10 cellular contexts compared by ENCODE assay signal in the genomic region with DNA sequence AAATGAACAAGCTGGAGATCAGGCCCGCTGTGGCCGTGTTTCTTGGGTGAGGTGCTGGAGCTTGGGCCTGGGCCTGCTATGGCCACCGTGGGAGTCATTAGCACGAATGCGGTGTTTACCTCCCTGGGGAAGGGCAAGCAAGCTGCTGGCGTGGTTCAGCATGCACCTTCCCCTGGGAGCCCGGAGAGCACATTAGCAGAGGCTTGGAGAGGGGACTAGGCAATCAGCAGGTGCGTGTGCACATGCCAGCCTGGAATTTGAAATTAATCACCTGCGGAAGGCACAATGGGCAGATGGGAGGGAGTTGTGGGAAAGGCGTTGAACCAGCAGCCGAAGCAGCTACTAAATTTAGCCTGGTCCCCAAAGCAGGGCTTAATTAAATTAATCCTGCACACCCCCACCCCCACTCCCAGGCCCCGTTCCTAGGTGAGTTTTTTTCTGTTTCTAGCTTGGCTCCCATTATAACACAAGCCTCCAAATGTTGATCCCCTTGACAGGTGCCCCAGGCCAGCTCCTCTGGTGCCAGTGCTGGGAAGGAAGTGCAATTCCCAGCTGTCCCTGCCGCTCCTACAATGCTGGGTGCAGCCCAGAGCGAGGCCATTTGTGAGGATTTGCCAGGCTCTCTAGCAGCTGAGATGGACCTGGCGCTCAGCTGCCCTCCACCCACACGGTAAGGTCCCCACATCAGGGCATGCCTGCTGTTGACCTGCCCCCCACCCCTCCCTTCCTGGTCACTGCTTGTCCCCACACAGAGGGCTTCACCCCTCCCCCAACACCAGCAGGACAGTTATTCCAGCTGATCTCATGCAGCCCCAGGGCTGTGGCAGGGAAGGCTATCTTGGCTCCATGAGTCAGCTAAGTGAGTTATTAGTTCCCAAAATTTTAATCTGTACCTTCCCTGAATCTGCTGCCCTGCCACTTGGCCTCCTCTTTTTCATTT.
DNase-seq lines count a peak whose midpoint lies in the region; ATAC-seq and TF ChIP-seq lines count a peak whose summit lies in the region.
"Had no signal": no experiment of that assay in that cellular context is flagged by ENCODE, and none has a peak within 500 bp of the region (broad histone marks: within the 10 kb centered on the region; RNA-seq: fewer than 3 reads in every experiment).

No MANE protein-coding gene starts in this region.

- TF ChIP-seq POLR2A in esophagus squamous epithelium (IDR thresholded peaks at IDR 0.05) = no peak

- no peaks in the 10 kb centered on the region for H3K4me1 Mint-ChIP-seq in stimulated activated naive CD8-positive, alpha-beta T cell treated with anti-CD3 and anti-CD28 coated beads, Interleukin-15, amount 100 ng/mL, for 72 hours
- H3K4me1 Mint-ChIP-seq in activated T-helper 1 cell treated with anti-CD3 and anti-CD28 coated beads, Interleukin-12 subunit alpha, Interleukin-12 subunit beta, Interleukin-2, Interleukin-4 antibody, amounts not matched to agents 30 ng/mL and 10 ng/mL and 1 ng/mL, durations not matched to agents 14 hours and 24 hours and 36 hours (ENCODE audit: low read depth) = peaks cover 1% of the 10 kb centered on the region

- DNase-seq in stimulated activated naive CD8-positive, alpha-beta T cell treated with anti-CD3 and anti-CD28 coated beads, Interleukin-15, amount 100 ng/mL, for 72 hours = no peak
- DNase-seq in stimulated activated naive CD8-positive, alpha-beta T cell treated with anti-CD3 and anti-CD28 coated beads, Interleukin-15, Interleukin-2, amounts not matched to agents 100 U/mL and 50 U/mL, for 24 hours = no peak
- DNase-seq in NCI-H524 treated with DMSO at 0.1 percent for 48 hours (lab: John Stamatoyannopoulos, UW) = peak; percentile 83
- DNase-seq in esophagus squamous epithelium (lab: John Stamatoyannopoulos, UW) = no peak
- no peak for DNase-seq in activated T-helper 1 cell treated with anti-CD3 and anti-CD28 coated beads, Interleukin-12 subunit alpha, Interleukin-12 subunit beta, Interleukin-2, Interleukin-4 antibody, amounts not matched to agents 30 ng/mL and 10 ng/mL and 1 ng/mL, durations not matched to agents 14 hours and 24 hours and 36 hours (ENCODE audit: low spot score)

- ATAC-seq in stimulated activated naive CD8-positive, alpha-beta T cell treated with anti-CD3 and anti-CD28 coated beads, Interleukin-15, amount 100 ng/mL, for 72 hours = no peak
- no peak for ATAC-seq in stimulated activated naive CD8-positive, alpha-beta T cell treated with anti-CD3 and anti-CD28 coated beads, Interleukin-15, Interleukin-2, amounts not matched to agents 100 U/mL and 50 U/mL, for 24 hours
- no peak for ATAC-seq in GM21529 (IDR thresholded peaks at IDR 0.05; ENCODE audit: unreplicated experiment)
- no peak for ATAC-seq in HG03196 (IDR thresholded peaks at IDR 0.05; ENCODE audit: unreplicated experiment)
- no peak for ATAC-seq in HG03432 (IDR thresholded peaks at IDR 0.05; ENCODE audit: unreplicated experiment)
- ATAC-seq: GM12878 had no signal

- TF ChIP-seq CTCF in esophagus squamous epithelium (IDR thresholded peaks at IDR 0.05) = no peak

- H3K36me3 Mint-ChIP-seq in activated T-helper 1 cell treated with anti-CD3 and anti-CD28 coated beads, Interleukin-12 subunit alpha, Interleukin-12 subunit beta, Interleukin-2, Interleukin-4 antibody, amounts not matched to agents 30 ng/mL and 10 ng/mL and 1 ng/mL, durations not matched to agents 14 hours and 24 hours and 36 hours (ENCODE audit: low read depth) = no peaks in the 10 kb centered on the region
- H3K36me3 Mint-ChIP-seq: activated naive CD8-positive, alpha-beta T cell had no signal

- peak overlapping the region; percentile 12 to 30 for H3K27ac Mint-ChIP-seq in stimulated activated naive CD8-positive, alpha-beta T cell treated with anti-CD3 and anti-CD28 coated beads, Interleukin-15, amount 100 ng/mL, for 72 hours
- no peak overlapping the region for H3K27ac Mint-ChIP-seq in activated T-helper 1 cell treated with anti-CD3 and anti-CD28 coated beads, Interleukin-12 subunit alpha, Interleukin-12 subunit beta, Interleukin-2, Interleukin-4 antibody, amounts not matched to agents 30 ng/mL and 10 ng/mL and 1 ng/mL, durations not matched to agents 14 hours and 24 hours and 36 hours
- H3K27ac Mint-ChIP-seq: activated naive CD8-positive, alpha-beta T cell had no signal

- peaks cover 6% of the 10 kb centered on the region for H3K27me3 Mint-ChIP-seq in stimulated activated naive CD8-positive, alpha-beta T cell treated with anti-CD3 and anti-CD28 coated beads, Interleukin-15, amount 100 ng/mL, for 72 hours
- H3K27me3 Mint-ChIP-seq in activated T-helper 1 cell treated with anti-CD3 and anti-CD28 coated beads, Interleukin-12 subunit alpha, Interleukin-12 subunit beta, Interleukin-2, Interleukin-4 antibody, amounts not matched to agents 30 ng/mL and 10 ng/mL and 1 ng/mL, durations not matched to agents 14 hours and 24 hours and 36 hours (ENCODE audit: insufficient read depth) = no peaks in the 10 kb centered on the region
- H3K27me3 Mint-ChIP-seq: activated naive CD8-positive, alpha-beta T cell had no signal

- intact Hi-C loops in esophagus squamous epithelium (cut with DNase I) = no loop called here
- intact Hi-C loops in activated T-helper 1 cell treated with anti-CD3 and anti-CD28 coated beads, Interleukin-12 subunit alpha, Interleukin-12 subunit beta, Interleukin-2, Interleukin-4 antibody, amounts not matched to agents 30 ng/mL and 10 ng/mL and 1 ng/mL, durations not matched to agents 14 hours and 24 hours and 36 hours (cut with micrococcal nuclease) = no loop called here

- WGBS in esophagus squamous epithelium, 2 donors = 49% methylated on average over 9 to 13 of the region's 16 CpGs

- peak overlapping the region in 3 of 4 donors; percentile 1 to 55 (median 12) for H3K27ac ChIP-seq in esophagus squamous epithelium

- H3K9me3 ChIP-seq in esophagus squamous epithelium = no peaks in the 10 kb centered on the region

- H3K36me3 ChIP-seq in esophagus squamous epithelium = no peaks in the 10 kb centered on the region

- H3K4me1 ChIP-seq in esophagus squamous epithelium = peaks cover 19 to 27% (median 19%) of the 10 kb centered on the region in 3 donors

- H3K4me3 ChIP-seq in esophagus squamous epithelium = no peak overlapping the region
- H3K4me3 ChIP-seq: GM12878 had no signal

- no peak overlapping the region for H3K4me3 Mint-ChIP-seq in stimulated activated naive CD8-positive, alpha-beta T cell treated with anti-CD3 and anti-CD28 coated beads, Interleukin-15, amount 100 ng/mL, for 72 hours
- H3K4me3 Mint-ChIP-seq in activated T-helper 1 cell treated with anti-CD3 and anti-CD28 coated beads, Interleukin-12 subunit alpha, Interleukin-12 subunit beta, Interleukin-2, Interleukin-4 antibody, amounts not matched to agents 30 ng/mL and 10 ng/mL and 1 ng/mL, durations not matched to agents 14 hours and 24 hours and 36 hours = no peak overlapping the region
- H3K4me3 Mint-ChIP-seq: activated naive CD8-positive, alpha-beta T cell had no signal

- no peaks in the 10 kb centered on the region for H3K27me3 ChIP-seq in esophagus squamous epithelium

- H3K9me3 Mint-ChIP-seq in stimulated activated naive CD8-positive, alpha-beta T cell treated with anti-CD3 and anti-CD28 coated beads, Interleukin-15, amount 100 ng/mL, for 72 hours = no peaks in the 10 kb centered on the region
- H3K9me3 Mint-ChIP-seq in activated T-helper 1 cell treated with anti-CD3 and anti-CD28 coated beads, Interleukin-12 subunit alpha, Interleukin-12 subunit beta, Interleukin-2, Interleukin-4 antibody, amounts not matched to agents 30 ng/mL and 10 ng/mL and 1 ng/mL, durations not matched to agents 14 hours and 24 hours and 36 hours = no peaks in the 10 kb centered on the region
